Comparison of ENCODE assay signal across 10 cellular contexts in the genomic region with DNA sequence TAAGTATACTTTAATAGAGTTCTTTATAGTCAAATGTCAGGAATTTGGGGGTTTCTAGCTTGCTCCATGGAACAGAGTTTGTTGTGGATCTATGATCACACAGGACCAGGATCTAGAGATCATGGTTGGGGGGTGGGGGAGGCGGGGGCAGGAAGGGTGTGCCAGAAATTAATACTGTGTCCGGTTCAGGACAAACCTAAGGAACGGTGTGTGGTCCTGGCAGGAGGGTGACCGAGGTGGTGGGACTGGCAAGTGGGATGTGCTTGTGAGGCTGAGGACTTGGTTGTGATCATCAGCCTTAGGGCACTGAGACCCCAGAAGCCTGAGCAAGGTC. TPM values are rescaled to one million over a fixed set of nuclear protein-coding genes. Genes with fewer than 3 reads are reported as not detected.
DNase-seq lines count a peak whose midpoint lies in the region; ATAC-seq and TF ChIP-seq lines count a peak whose summit lies in the region.
"Had no signal": no experiment of that assay in that cellular context is flagged by ENCODE, and none has a peak within 500 bp of the region (broad histone marks: within the 10 kb centered on the region; RNA-seq: fewer than 3 reads in every experiment).

No MANE protein-coding gene starts in this region.

- H3K4me1 ChIP-seq in Loucy (ENCODE audit: insufficient read depth, low read length, poor library complexity, severe bottlenecking) (no peaks in the 10 kb centered on the region), colonic mucosa (no peaks in the 10 kb centered on the region), Karpas-422 (ENCODE audit: low read length) (peaks cover 3% of the 10 kb centered on the region)
- no peaks in the 10 kb centered on the region for H3K4me1 ChIP-seq in naive thymus-derived CD4-positive, alpha-beta T cell (ENCODE audit: control insufficient read depth in 2 of 2, insufficient read depth in 2 of 2, low read length in 2 of 2)
- H3K4me1 ChIP-seq: foreskin keratinocyte had no signal

- POLR2A ChIA-PET in naive thymus-derived CD4-positive, alpha-beta T cell (lab: Charles Lee) = no interaction called here

- H4K20me1 ChIP-seq in Loucy (ENCODE audit: insufficient read depth, low read length, poor library complexity, severe bottlenecking) (no peaks in the 10 kb centered on the region), Karpas-422 (ENCODE audit: insufficient read depth, low read depth, low read length) (no peaks in the 10 kb centered on the region)

- H3F3A ChIP-seq in Loucy (ENCODE audit: low read depth) = no peaks in the 10 kb centered on the region

- H3K4me3 ChIP-seq in Loucy (ENCODE audit: low read length, poor library complexity, severe bottlenecking) = peak overlapping the region; percentile 66
- H3K4me3 ChIP-seq in colonic mucosa = peak overlapping the region; percentile 62
- H3K4me3 ChIP-seq in naive thymus-derived CD4-positive, alpha-beta T cell (ENCODE audit: low read length) = peak overlapping the region; percentile 57
- H3K4me3 ChIP-seq in Karpas-422 (ENCODE audit: low read length) = no peak overlapping the region

- no peaks in the 10 kb centered on the region for H3K36me3 ChIP-seq in Loucy (ENCODE audit: insufficient read depth, low read length)
- H3K36me3 ChIP-seq in colonic mucosa = no peaks in the 10 kb centered on the region
- no peaks in the 10 kb centered on the region for H3K36me3 ChIP-seq in naive thymus-derived CD4-positive, alpha-beta T cell (ENCODE audit: control insufficient read depth in 2 of 3, insufficient read depth in 3 of 3, low read length in 3 of 3)
- H3K36me3 ChIP-seq in Karpas-422 (ENCODE audit: insufficient read depth, low read length) = no peaks in the 10 kb centered on the region

- DNase-seq in colonic mucosa (no peak), HPDE6-E6E7 (ENCODE audit: extremely low spot score) (no peak), Karpas-422 (no peak), NCI-H510A (lab: John Stamatoyannopoulos, UW) (no peak)
- no peak for DNase-seq in naive thymus-derived CD4-positive, alpha-beta T cell

- CTCF ChIA-PET in naive thymus-derived CD4-positive, alpha-beta T cell (lab: Charles Lee) = no interaction called here

- no peaks in the 10 kb centered on the region for H3K9me2 ChIP-seq in Loucy (replicated peaks; ENCODE audit: low read depth, low read length)
- H3K9me2 ChIP-seq in Karpas-422 (replicated peaks; ENCODE audit: insufficient read depth, low read length) = no peaks in the 10 kb centered on the region

- H3K27me3 Mint-ChIP-seq in naive thymus-derived CD4-positive, alpha-beta T cell = no peaks in the 10 kb centered on the region

- H3K36me3 Mint-ChIP-seq in naive thymus-derived CD4-positive, alpha-beta T cell = no peaks in the 10 kb centered on the region

- intact Hi-C loops in colonic mucosa (cut with DNase I) = no loop called here
- intact Hi-C loops in naive thymus-derived CD4-positive, alpha-beta T cell (cut with micrococcal nuclease) = loop anchor here in 1 of 2 donors (5.0 kb wide), 1 partner anchor 601 kb away; no protein-coding TSS in a partner anchor

- peak overlapping the region; percentile 43 for H3K4me2 ChIP-seq in Loucy (ENCODE audit: low read depth, low read length, poor library complexity, severe bottlenecking)
- no peak overlapping the region for H3K4me2 ChIP-seq in Karpas-422 (ENCODE audit: low read depth, low read length, poor library complexity, severe bottlenecking)

- peak overlapping the region; percentile 72; the same call in 1 of the 2 replicates for H2AFZ ChIP-seq in Loucy (ENCODE audit: low read length)
- H2AFZ ChIP-seq in Karpas-422 (ENCODE audit: low read length) = no peak overlapping the region

- H3K27ac ChIP-seq in 22Rv1 = peak overlapping the region; percentile 59
- H3K27ac ChIP-seq in colonic mucosa = no peak overlapping the region
- H3K27ac ChIP-seq in naive thymus-derived CD4-positive, alpha-beta T cell (ENCODE audit: low read depth, low read length) = no peak overlapping the region
- no peak overlapping the region for H3K27ac ChIP-seq in Karpas-422 (ENCODE audit: low read length)
- H3K27ac ChIP-seq: foreskin keratinocyte had no signal

- no peaks in the 10 kb centered on the region for H3K79me2 ChIP-seq in Loucy (ENCODE audit: insufficient read depth, low read length)
- H3K79me2 ChIP-seq in Karpas-422 (ENCODE audit: low read length) = no peaks in the 10 kb centered on the region

- no peak for TF ChIP-seq CTCF in 22Rv1 (IDR thresholded peaks at IDR 0.05)
- TF ChIP-seq CTCF in Loucy (conservative IDR thresholded peaks at IDR 0.05; ENCODE audit: low read length) = no peak
- no peak for TF ChIP-seq CTCF in colonic mucosa (IDR thresholded peaks at IDR 0.05)

- H3K9me3 Mint-ChIP-seq in naive thymus-derived CD4-positive, alpha-beta T cell = no peaks in the 10 kb centered on the region

- H3K9ac ChIP-seq in Loucy (ENCODE audit: low read depth, low read length, poor library complexity, severe bottlenecking) = no peak overlapping the region
- H3K9ac ChIP-seq in colonic mucosa (ENCODE audit: low read depth in 2 of 2, low read length in 2 of 2) = peak overlapping the region in 1 of 2 donors; percentile 13
- H3K9ac ChIP-seq in Karpas-422 (ENCODE audit: low read length) = no peak overlapping the region

- no peak overlapping the region for H3K27ac Mint-ChIP-seq in naive thymus-derived CD4-positive, alpha-beta T cell

- ATAC-seq in naive thymus-derived CD4-positive, alpha-beta T cell = no peak
- no peak for ATAC-seq in GM18520 (IDR thresholded peaks at IDR 0.05; ENCODE audit: unreplicated experiment)

- peak overlapping the region; percentile 85 to 92 (median 88) for H3K4me3 Mint-ChIP-seq in naive thymus-derived CD4-positive, alpha-beta T cell

- peaks cover 0 to 19% (median 0%) of the 10 kb centered on the region in 7 donors for H3K4me1 Mint-ChIP-seq in naive thymus-derived CD4-positive, alpha-beta T cell

- H3K9me3 ChIP-seq in Loucy (ENCODE audit: insufficient read depth, low read depth, low read length) = no peaks in the 10 kb centered on the region
- no peaks in the 10 kb centered on the region for H3K9me3 ChIP-seq in colonic mucosa
- no peaks in the 10 kb centered on the region for H3K9me3 ChIP-seq in naive thymus-derived CD4-positive, alpha-beta T cell (ENCODE audit: control insufficient read depth in 2 of 3, low read length in 3 of 3)
- H3K9me3 ChIP-seq in Karpas-422 (ENCODE audit: low read length) = no peaks in the 10 kb centered on the region

- H3K27me3 ChIP-seq in Loucy (ENCODE audit: insufficient read depth, low read length, poor library complexity, severe bottlenecking) = no peaks in the 10 kb centered on the region
- H3K27me3 ChIP-seq in colonic mucosa = no peaks in the 10 kb centered on the region
- H3K27me3 ChIP-seq in naive thymus-derived CD4-positive, alpha-beta T cell (ENCODE audit: control insufficient read depth in 2 of 2, insufficient read depth in 2 of 2, low read length in 2 of 2) = no peaks in the 10 kb centered on the region
- no peaks in the 10 kb centered on the region for H3K27me3 ChIP-seq in Karpas-422 (ENCODE audit: low read length)

RNA-seq across cellular contexts. Expression of a gene that starts 27.9 kb away (rescaled TPM):
- total RNA-seq in colonic mucosa = not detected
- total RNA-seq in naive thymus-derived CD4-positive, alpha-beta T cell = not detected
- not detected for polyA plus RNA-seq in naive thymus-derived CD4-positive, alpha-beta T cell
- total RNA-seq in Karpas-422 (2014; rRNA removed; shearing (Covaris generic); ENCODE audit: low replicate concordance) = not detected in 2 replicates
- total RNA-seq: foreskin keratinocyte, renal cortical epithelial cell had no signal
- polyA plus RNA-seq: foreskin keratinocyte had no signal

RNA-seq across cellular contexts. Expression of a gene that starts 41.0 kb away (rescaled TPM):
- not detected for total RNA-seq in colonic mucosa
- not detected for total RNA-seq in naive thymus-derived CD4-positive, alpha-beta T cell
- polyA plus RNA-seq in naive thymus-derived CD4-positive, alpha-beta T cell = not detected
- total RNA-seq in Karpas-422 (2014; rRNA removed; shearing (Covaris generic); ENCODE audit: low replicate concordance) = not detected in 2 replicates
- total RNA-seq: foreskin keratinocyte, renal cortical epithelial cell had no signal
- polyA plus RNA-seq: foreskin keratinocyte had no signal
